In genomic region chr15:63505842-63506222, GRCh38 we compare ENCODE assay signal across 8 cellular contexts. TPM values are rescaled to one million over a fixed set of nuclear protein-coding genes. Genes with fewer than 3 reads are reported as not detected.
A peak's percentile ranks its signal among the peaks of the same experiment; 100 is the strongest.
DNase-seq lines count a peak whose midpoint lies in the region; ATAC-seq and TF ChIP-seq lines count a peak whose summit lies in the region.

No MANE protein-coding gene starts in this region.

- H3K27me3 Mint-ChIP-seq in central memory CD8-positive, alpha-beta T cell: no peaks in the 10 kb centered on the region

- no peaks in the 10 kb centered on the region for H3K27me3 ChIP-seq in muscle layer of duodenum (ENCODE audit: low read depth, low read length)

- H3K36me3 Mint-ChIP-seq in central memory CD8-positive, alpha-beta T cell (ENCODE audit: insufficient read depth): peaks cover 23% of the 10 kb centered on the region

- peaks cover 83% of the 10 kb centered on the region for H3K4me1 Mint-ChIP-seq in central memory CD8-positive, alpha-beta T cell

- H3K9me3 ChIP-seq in muscle layer of duodenum (ENCODE audit: control insufficient read depth in 1 of 2, low read length in 2 of 2): no peaks in the 10 kb centered on the region

- POLR2A ChIA-PET in AG04449 (lab: Yijun Ruan, JAX): no interaction called here

- peaks cover 0 to 11% of the 10 kb centered on the region in 2 donors for H3K36me3 ChIP-seq in muscle layer of duodenum (ENCODE audit: control insufficient read depth in 1 of 2, insufficient read depth in 2 of 2, low read length in 2 of 2)

- peak overlapping the region; percentile 92 for H3K4me3 Mint-ChIP-seq in central memory CD8-positive, alpha-beta T cell

- peak overlapping the region; percentile 95 for H3K27ac Mint-ChIP-seq in central memory CD8-positive, alpha-beta T cell (ENCODE audit: low read depth)

- CTCF ChIA-PET in AG04449 (lab: Yijun Ruan, JAX): interaction anchor here (0.8 to 2.6 kb wide), 14 partner anchors 8 to 215 kb away, joined by 3 to 11 read pairs (median 4); no protein-coding TSS in a partner anchor

- peak overlapping the region; percentile 93 for H3K4me3 ChIP-seq in AG04449 (ENCODE audit: low read depth, low read length)
- H3K4me3 ChIP-seq in Jurkat, Clone E6-1 (ENCODE audit: low read length): peak overlapping the region; percentile 85
- peak overlapping the region; percentile 81 to 88 for H3K4me3 ChIP-seq in muscle layer of duodenum (ENCODE audit: low read depth in 1 of 2, low read length in 2 of 2)

- DNase-seq in AG04449 (ENCODE audit: low read depth, low spot score): no peak
- DNase-seq in Jurkat, Clone E6-1 (ENCODE audit: low read depth, low spot score): no peak
- DNase-seq in central memory CD8-positive, alpha-beta T cell (ENCODE audit: low spot score in 2 of 2): no peak
- no peak for DNase-seq in OCI-M1 (lab: John Stamatoyannopoulos, UW)

- ATAC-seq in central memory CD8-positive, alpha-beta T cell (replicated peaks; ENCODE audit: extremely low read depth, poor library complexity, severe bottlenecking): no peak
- ATAC-seq in GM18520 (IDR thresholded peaks at IDR 0.05; ENCODE audit: unreplicated experiment) (no peak), HG02981 (IDR thresholded peaks at IDR 0.05; ENCODE audit: unreplicated experiment) (no peak), HG02798 (IDR thresholded peaks at IDR 0.05; ENCODE audit: poor library complexity, unreplicated experiment) (no peak)

- H3K27ac ChIP-seq in muscle layer of duodenum (ENCODE audit: low read length): peak overlapping the region; percentile 94

- H3K4me1 ChIP-seq in muscle layer of duodenum (ENCODE audit: control insufficient read depth in 1 of 2, insufficient read depth in 2 of 2, low read length in 2 of 2): peaks cover 50 to 57% of the 10 kb centered on the region in 2 donors

- no peak for TF ChIP-seq CTCF in AG04449 (IDR thresholded peaks at IDR 0.05; ENCODE audit: insufficient read depth, low read length, missing control alignments)

- H3K9me3 Mint-ChIP-seq in central memory CD8-positive, alpha-beta T cell: no peaks in the 10 kb centered on the region

RNA-seq across cellular contexts. Expression of gene USP3, which starts 1.4 kb away (rescaled TPM):
- polyA plus RNA-seq in Jurkat, Clone E6-1 (2012; ENCODE audit: insufficient read depth, insufficient read length): 30.9 TPM
